26 cellular contexts compared by ENCODE assay signal in genomic region chr3:76582098-76582497, GRCh38.
"Had no signal": no experiment of that assay in that cellular context is flagged by ENCODE, and none has a peak within 500 bp of the region (broad histone marks: within the 10 kb centered on the region; RNA-seq: fewer than 3 reads in every experiment).

No MANE protein-coding gene starts in this region.

- ATAC-seq: effector memory CD8-positive, alpha-beta T cell; esophagus mucosa; foreskin keratinocyte; gastrocnemius medialis; gastroesophageal sphincter had no signal

- H3K27me3 ChIP-seq: colonic mucosa, esophagus muscularis mucosa, esophagus squamous epithelium, foreskin keratinocyte, gastrocnemius medialis, gastroesophageal sphincter, heart left ventricle, heart right ventricle had no signal

- H3K4me3 ChIP-seq: colonic mucosa, coronary artery, dorsolateral prefrontal cortex, esophagus muscularis mucosa, esophagus squamous epithelium, gastrocnemius medialis, gastroesophageal sphincter, heart left ventricle, heart right ventricle had no signal

- H3K9me3 ChIP-seq: colonic mucosa, esophagus muscularis mucosa, esophagus squamous epithelium, gastrocnemius medialis, gastroesophageal sphincter, heart left ventricle, heart right ventricle had no signal

- H3K36me3 ChIP-seq: colonic mucosa, esophagus muscularis mucosa, esophagus squamous epithelium, gastrocnemius medialis, gastroesophageal sphincter, heart left ventricle, heart right ventricle had no signal

- H3K27ac ChIP-seq: colonic mucosa, coronary artery, dorsolateral prefrontal cortex, epithelial cell of prostate, esophagus muscularis mucosa, esophagus squamous epithelium, foreskin keratinocyte, gastrocnemius medialis, gastroesophageal sphincter had no signal

- FAIRE-seq: colon, endothelial cell of umbilical vein had no signal

- DNase-seq: colonic mucosa; cortex of kidney; dermis blood vessel endothelial cell; dorsolateral prefrontal cortex; effector CD4-positive, alpha-beta T cell; effector CD8-positive, alpha-beta T cell; effector memory CD4-positive, alpha-beta T cell; effector memory CD8-positive, alpha-beta T cell; endodermal cell; erythroblast; esophagus squamous epithelium; foreskin fibroblast; foreskin keratinocyte; foreskin melanocyte; gastrocnemius medialis; glutamatergic neuron; head of caudate nucleus; heart left ventricle; heart right ventricle had no signal

- H3K4me1 ChIP-seq: colonic mucosa, esophagus muscularis mucosa, esophagus squamous epithelium, foreskin keratinocyte, gastrocnemius medialis, gastroesophageal sphincter had no signal
